ENCODE assay signal across 16 cellular contexts in the genomic region with DNA sequence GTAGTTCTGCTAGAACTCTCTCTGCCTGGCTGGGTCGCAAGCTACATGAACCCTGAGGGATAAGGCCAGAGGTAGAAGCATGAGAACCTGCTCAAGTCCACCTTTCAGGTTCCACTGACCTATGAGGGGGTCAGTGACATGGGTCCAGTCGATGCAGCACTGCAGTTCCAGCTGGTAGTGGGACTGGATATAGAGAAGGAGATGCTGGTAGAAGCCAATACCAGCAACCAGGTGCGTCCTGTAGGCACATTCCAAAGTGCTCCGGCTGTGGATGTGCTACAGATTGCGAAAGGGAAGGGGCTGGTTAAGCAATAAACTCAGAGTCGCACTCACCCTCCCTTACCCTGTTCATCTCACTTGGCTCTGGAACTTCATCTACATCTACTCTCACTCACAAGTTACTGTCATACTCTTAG. TPM values are rescaled to one million over a fixed set of nuclear protein-coding genes. Genes with fewer than 3 reads are reported as not detected.
A peak's percentile ranks its signal among the peaks of the same experiment; 100 is the strongest.
DNase-seq lines count a peak whose midpoint lies in the region; ATAC-seq and TF ChIP-seq lines count a peak whose summit lies in the region.
"Had no signal": no experiment of that assay in that cellular context is flagged by ENCODE, and none has a peak within 500 bp of the region (broad histone marks: within the 10 kb centered on the region; RNA-seq: fewer than 3 reads in every experiment).

No MANE protein-coding gene starts in this region.

- no peak for TF ChIP-seq POLR2A in spleen (IDR thresholded peaks at IDR 0.05)

- ATAC-seq in RWPE2 (ENCODE audit: low read depth) (peak; percentile 64), GM21423 (IDR thresholded peaks at IDR 0.05; ENCODE audit: unreplicated experiment) (no peak)
- ATAC-seq: SK-N-SH treated with all-trans-retinoic acid at 6 μM for 48 hours had no signal

- H3K4me3 ChIP-seq in RWPE2 (ENCODE audit: severe bottlenecking): no peak overlapping the region
- no peak overlapping the region for H3K4me3 ChIP-seq in fibroblast of pulmonary artery (replicated peaks; ENCODE audit: low read depth, low read length)
- H3K4me3 ChIP-seq in spleen: peak overlapping the region in 1 of 8 donors; percentile 15

- WGBS in spleen, 5 donors: 39 to 86% (median 56%) methylated on average over 6 of the region's 6 CpGs

- peaks cover 9% of the 10 kb centered on the region for H3K4me1 ChIP-seq in RWPE2 (ENCODE audit: insufficient read depth, poor library complexity, severe bottlenecking)
- peaks cover 9 to 50% (median 24%) of the 10 kb centered on the region in 6 donors for H3K4me1 ChIP-seq in spleen

- H3K27me3 ChIP-seq in RWPE2 (ENCODE audit: insufficient read depth, poor library complexity, severe bottlenecking) (no peaks in the 10 kb centered on the region), spleen (replicated peaks in 1 of 7) (no peaks in the 10 kb centered on the region)

- H3K9me3 ChIP-seq in RWPE2 (ENCODE audit: severe bottlenecking) (no peaks in the 10 kb centered on the region), spleen (no peaks in the 10 kb centered on the region)

- TF ChIP-seq CTCF in RWPE2 (IDR thresholded peaks at IDR 0.05; ENCODE audit: poor library complexity, severe bottlenecking) (no peak), fibroblast of pulmonary artery (IDR thresholded peaks at IDR 0.05; ENCODE audit: low read length, missing control alignments) (no peak), spleen (IDR thresholded peaks at IDR 0.05 in 8 of 11, conservative IDR thresholded peaks at IDR 0.05 in 3 of 11) (no peak)

- intact Hi-C loops in spleen (cut with DNase I; ENCODE audit: low total_unique reads): no loop called here

- H3K36me3 ChIP-seq in RWPE2 (ENCODE audit: low read depth) (peaks cover 84% of the 10 kb centered on the region), spleen (peaks cover 2 to 84% (median 70%) of the 10 kb centered on the region in 6 donors)

- H3K27ac ChIP-seq in RWPE2 (ENCODE audit: poor library complexity, severe bottlenecking) (no peak overlapping the region), spleen (peak overlapping the region in 6 of 8 donors; percentile 15 to 87 (median 70))
- H3K27ac ChIP-seq: parathyroid adenoma had no signal

- peak; percentile 83 for DNase-seq in HuH-7 (ENCODE audit: low spot score)
- no peak for DNase-seq in RWPE2 (ENCODE audit: low spot score)
- peak; percentile 67 for DNase-seq in fibroblast of pulmonary artery (ENCODE audit: low read depth)
- DNase-seq in spleen: no peak
- DNase-seq in stimulated activated CD4-positive, alpha-beta T cell treated with anti-CD3 and anti-CD28 coated beads, Interleukin-2, amount 100 ng/mL, for 48 hours: no peak
- no peak for DNase-seq in occipital lobe (lab: John Stamatoyannopoulos, UW)
- DNase-seq: CD4-positive, alpha-beta T cell; substantia nigra had no signal

RNA-seq across cellular contexts. Expression of gene SMG5, which starts 5.7 kb away (rescaled TPM):
- total RNA-seq in spleen: 10 to 100 TPM; 48.9 to 80.5 (median 70.8) TPM
- 10 to 100 TPM; 14.9 to 33.6 (median 17.7) TPM for polyA plus RNA-seq in spleen
- total RNA-seq in occipital lobe: 31.2 TPM

RNA-seq across cellular contexts. Expression of gene TMEM79, which starts 7.2 kb away (rescaled TPM):
- total RNA-seq in spleen (1 to 10 TPM; 2.6 to 6.8 (median 4.6) TPM), occipital lobe (0.78 TPM)
- polyA plus RNA-seq in spleen: 1 to 10 TPM; 3.4 to 5.3 (median 3.8) TPM

RNA-seq across cellular contexts. Expression of gene GLMP, which starts 18.5 kb away (rescaled TPM):
- total RNA-seq in spleen: 10 to 100 TPM; 25.5 to 54.4 (median 44.2) TPM
- polyA plus RNA-seq in spleen: 10 to 100 TPM; 26.3 to 31.9 (median 30.6) TPM
- 12.5 TPM for total RNA-seq in occipital lobe

RNA-seq across cellular contexts. Expression of gene VHLL, which starts 22.1 kb away (rescaled TPM):
- total RNA-seq in spleen: not detected
- polyA plus RNA-seq in spleen: not detected
- 0.94 TPM for total RNA-seq in occipital lobe
- total RNA-seq: cardiac septum; CD4-positive, alpha-beta T cell; G401; LHCN-M2; mucosa of gallbladder had no signal
- polyA plus RNA-seq: keratinocyte had no signal

RNA-seq across cellular contexts. Expression of gene PAQR6, which starts 29.1 kb away (rescaled TPM):
- 1 to 10 TPM in 6 of 7 donors, under 1 TPM in 1; 0.94 to 4.0 (median 1.8) TPM for total RNA-seq in spleen
- 1 to 10 TPM in 2 of 3 donors, under 1 TPM in 1; 0.80 to 2.3 (median 2.2) TPM for polyA plus RNA-seq in spleen
- 8.6 TPM for total RNA-seq in occipital lobe

Comparison
In these comparisons a context has a peak if more than half of its experiments do, and no peak if none do; other contexts are left out.
1. DNase-seq: peak in HuH-7 (single experiment) and fibroblast of pulmonary artery (single experiment); none in RWPE2 (single experiment), spleen (single experiment), stimulated activated CD4-positive, alpha-beta T cell treated with anti-CD3 and anti-CD28 coated beads, Interleukin-2, amount 100 ng/mL, for 48 hours (0 of 2) and occipital lobe (single experiment).